11 cellular contexts compared by ENCODE assay signal in the genomic region with DNA sequence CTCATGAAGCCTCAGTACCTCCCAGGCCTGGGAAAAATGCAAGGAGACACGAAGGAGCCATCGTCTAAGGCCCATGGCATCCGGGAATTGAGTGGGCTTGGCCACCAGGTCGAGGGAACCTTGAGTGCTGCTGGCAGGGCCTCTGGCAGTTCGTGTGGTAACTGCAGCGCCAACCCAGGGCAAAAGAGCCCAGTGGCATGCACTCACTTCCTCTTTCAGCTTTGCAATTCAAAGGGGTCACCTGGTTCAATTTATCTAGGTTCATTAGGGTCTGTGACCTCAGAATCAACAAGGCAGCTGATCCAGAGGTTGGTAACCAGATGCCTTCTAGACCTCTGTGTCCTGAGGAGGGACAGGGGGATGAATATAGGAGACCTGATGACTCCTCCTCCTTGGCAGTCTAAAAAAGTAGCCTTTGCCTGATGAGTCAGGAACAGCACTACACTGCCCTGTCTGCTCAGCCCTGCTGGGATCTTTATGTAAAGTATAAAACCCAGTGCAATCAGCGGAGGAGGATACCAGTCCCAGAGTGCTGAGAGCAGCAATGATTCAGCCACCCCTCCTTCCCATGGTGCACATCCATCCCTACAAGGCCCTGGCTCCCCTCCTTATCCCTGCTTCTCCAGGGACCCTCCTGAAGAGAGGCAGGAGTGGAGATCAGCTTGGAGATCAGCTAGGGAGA. TPM values are rescaled to one million over a fixed set of nuclear protein-coding genes. Genes with fewer than 3 reads are reported as not detected.
DNase-seq lines count a peak whose midpoint lies in the region; ATAC-seq and TF ChIP-seq lines count a peak whose summit lies in the region.
"Had no signal": no experiment of that assay in that cellular context is flagged by ENCODE, and none has a peak within 500 bp of the region (broad histone marks: within the 10 kb centered on the region; RNA-seq: fewer than 3 reads in every experiment).

No MANE protein-coding gene starts in this region.

- DNase-seq in GM12865 (ENCODE audit: low read depth) (peak; percentile 18), endodermal cell (no peak), omental fat pad (ENCODE audit: low spot score) (no peak), NCI-H2107 (lab: John Stamatoyannopoulos, UW) (no peak)
- no peak for DNase-seq in activated CD4-positive, alpha-beta T cell treated with anti-CD3 and anti-CD28 coated beads for 1 hour
- no peak for DNase-seq in activated T-cell treated with anti-CD3 and anti-CD28 coated beads, Interleukin-2, amount 50 U/mL, for 1 hour
- DNase-seq: activated T-cell treated with anti-CD3 and anti-CD28 coated beads for 4 hours, H7, left cardiac atrium had no signal

- no peak overlapping the region for H3K4me3 Mint-ChIP-seq in endodermal cell

- H3K27ac ChIP-seq in OCI-LY3 (ENCODE audit: low read length) (peak overlapping the region; percentile 14), endodermal cell (ENCODE audit: low read depth, low read length) (peak overlapping the region; percentile 21)

- no peaks in the 10 kb centered on the region for H3K9me3 Mint-ChIP-seq in endodermal cell

- no peaks in the 10 kb centered on the region for H4K20me1 ChIP-seq in OCI-LY3 (ENCODE audit: insufficient read depth, low read length)

- peak overlapping the region; percentile 70 for H3K4me2 ChIP-seq in OCI-LY3 (ENCODE audit: low read length)

- no peak overlapping the region for H3K27ac Mint-ChIP-seq in endodermal cell

- H3K4me3 ChIP-seq in GM12865 (ENCODE audit: low read depth, low read length) (no peak overlapping the region), OCI-LY3 (ENCODE audit: low read length) (peak overlapping the region; percentile 26), endodermal cell (ENCODE audit: low read length) (no peak overlapping the region)

- H3K4me1 Mint-ChIP-seq in endodermal cell: peaks cover 43% of the 10 kb centered on the region

- H3K4me1 ChIP-seq in OCI-LY3 (ENCODE audit: low read length) (peaks cover 21% of the 10 kb centered on the region), endodermal cell (ENCODE audit: control insufficient read depth, insufficient read depth, low read length) (peaks cover 22% of the 10 kb centered on the region)

- peaks cover 27% of the 10 kb centered on the region for H3K27me3 Mint-ChIP-seq in endodermal cell (ENCODE audit: insufficient read depth)

- peaks cover under 1% of the 10 kb centered on the region; the same call in 1 of the 2 replicates for H3K9me3 ChIP-seq in OCI-LY3 (ENCODE audit: insufficient read depth, low read length)
- H3K9me3 ChIP-seq in endodermal cell (ENCODE audit: control insufficient read depth, low read length): no peaks in the 10 kb centered on the region

- WGBS in endodermal cell (ENCODE audit: insufficient coverage in 1 of 2, insufficient read length in 1 of 2), 2 experiments: 72 to 80% methylated on average over 6 to 7 of the region's 7 CpGs

- no peaks in the 10 kb centered on the region for H3K36me3 Mint-ChIP-seq in endodermal cell (ENCODE audit: low read depth)

- H2AFZ ChIP-seq in OCI-LY3 (ENCODE audit: low read depth, low read length): peak overlapping the region; percentile 92

- H3K27me3 ChIP-seq in OCI-LY3 (ENCODE audit: low read depth, low read length) (0 out of 2 replicates have a peak, but pooled peaks cover 4% of the 10 kb centered on the region), endodermal cell (ENCODE audit: control insufficient read depth, insufficient read depth, low read length, poor library complexity, severe bottlenecking) (no peaks in the 10 kb centered on the region)

- ATAC-seq in omental fat pad (ENCODE audit: low FRiP score) (peak; percentile 86), HG02885 (IDR thresholded peaks at IDR 0.05; ENCODE audit: poor library complexity, unreplicated experiment) (no peak)

- peak overlapping the region; percentile 43; the same call in 1 of the 2 replicates for H3K9ac ChIP-seq in OCI-LY3 (ENCODE audit: low read length)
- no peak overlapping the region for H3K9ac ChIP-seq in endodermal cell (ENCODE audit: extremely low read depth, low read length, poor library complexity, severe bottlenecking)

- H3K79me2 ChIP-seq in OCI-LY3 (ENCODE audit: low read length): no peaks in the 10 kb centered on the region

- TF ChIP-seq CTCF in GM12865 (IDR thresholded peaks at IDR 0.05; ENCODE audit: insufficient read depth, low read depth, low read length, missing control alignments) (no peak), OCI-LY3 (IDR thresholded peaks at IDR 0.05; ENCODE audit: low read depth, low read length) (peak; percentile 32), endodermal cell (conservative IDR thresholded peaks at IDR 0.05) (no peak), omental fat pad (IDR thresholded peaks at IDR 0.05) (no peak)

- H3K36me3 ChIP-seq in OCI-LY3 (replicated peaks; ENCODE audit: low read depth, low read length) (no peaks in the 10 kb centered on the region), endodermal cell (ENCODE audit: control insufficient read depth, insufficient read depth, low read length) (no peaks in the 10 kb centered on the region)

RNA-seq across cellular contexts. Expression of gene FMOD, which starts 11.1 kb away (rescaled TPM):
- total RNA-seq in endodermal cell: 1 to 10 TPM; 2.9 to 4.8 TPM
- polyA plus RNA-seq in endodermal cell (2013, experiment 1 of 2): 2.4 TPM
- polyA plus RNA-seq in endodermal cell (2013, experiment 2 of 2): 1.4 TPM
- 100 to 1,000 TPM in 2 of 4 donors, 10 to 100 TPM in 2; 50.6 to 179 (median 90.4) TPM for total RNA-seq in omental fat pad
- total RNA-seq: H7 had no signal

RNA-seq across cellular contexts. Expression of gene BTG2, which starts 56.7 kb away (rescaled TPM):
- total RNA-seq in endodermal cell (10 to 100 TPM; 49.8 to 54.6 TPM), omental fat pad (100 to 1,000 TPM in 3 of 4 donors, 10 to 100 TPM in 1; 76.3 to 654 (median 238) TPM)
- polyA plus RNA-seq in endodermal cell (2013, experiment 1 of 2): 73.2 TPM
- polyA plus RNA-seq in endodermal cell (2013, experiment 2 of 2): 77.5 TPM

Comparison
In these comparisons a context has a peak if more than half of its experiments do, and no peak if none do; other contexts are left out.
1. RNA of gene FMOD, which starts 11.1 kb away (total RNA-seq): 50.6 to 179 TPM in omental fat pad; 2.9 to 4.8 TPM in endodermal cell; every median in the first group is over 4 times any median in the second.